Comparison of ENCODE assay signal across 9 cellular contexts in the genomic region with DNA sequence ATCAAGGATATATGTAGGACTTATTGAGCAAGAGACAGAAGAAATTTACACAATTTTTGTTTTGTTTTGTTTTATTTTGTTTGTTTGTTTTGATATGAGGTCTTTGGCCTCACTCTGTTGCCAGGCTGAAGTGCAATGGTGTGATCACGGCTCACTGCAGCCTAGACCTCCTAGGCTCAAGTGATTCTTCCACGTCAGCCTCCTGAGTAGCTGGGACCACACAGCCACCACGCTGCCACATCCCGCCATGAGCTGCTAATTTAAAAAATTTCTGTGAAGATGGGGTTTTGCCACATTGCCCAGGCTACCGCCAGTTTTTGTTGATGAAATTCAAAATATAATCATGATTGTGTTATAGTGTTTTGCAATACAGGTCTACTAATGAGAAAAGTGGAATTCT.
"Had no signal": no experiment of that assay in that cellular context is flagged by ENCODE, and none has a peak within 500 bp of the region (broad histone marks: within the 10 kb centered on the region; RNA-seq: fewer than 3 reads in every experiment).

No MANE protein-coding gene starts in this region.

- H3K4me3 Mint-ChIP-seq: HFFc6, IgD-negative memory B cell had no signal

- DNase-seq: GOT3, H7, HFFc6, KBM-7 had no signal

- H3K27ac Mint-ChIP-seq: HFFc6, IgD-negative memory B cell had no signal

- H3K27ac ChIP-seq: HL-60 had no signal

- H3K36me3 ChIP-seq: HAP-1 had no signal

- H3K4me1 ChIP-seq: HAP-1 had no signal

- H3K27me3 Mint-ChIP-seq: IgD-negative memory B cell had no signal

- ATAC-seq: HCT116, HepG2 had no signal

- H3K9me3 ChIP-seq: HAP-1 had no signal

- H3K4me3 ChIP-seq: HAP-1 had no signal

- H3K4me1 Mint-ChIP-seq: IgD-negative memory B cell had no signal
